In genomic region chr2:16281451-16282330, GRCh38 we compare ENCODE assay signal across 1 cellular context.
TF ChIP-seq lines count a peak whose summit lies in the region.

No MANE protein-coding gene starts in this region.

TF ChIP-seq in H1, 55 proteins besides CTCF, POLR2A, EP300 and RAD21:
- TF ChIP-seq HDAC2 (IDR thresholded peaks at IDR 0.05; ENCODE audit: borderline replicate concordance in 1 of 2, low read depth in 2 of 2, low read length in 2 of 2) (no peak), EZH2 (IDR thresholded peaks at IDR 0.05; ENCODE audit: low read depth, low read length, severe bottlenecking) (no peak), SRF (IDR thresholded peaks at IDR 0.05; ENCODE audit: low read depth, low read length) (no peak), JUND (IDR thresholded peaks at IDR 0.05; ENCODE audit: low read length) (no peak), TBP (IDR thresholded peaks at IDR 0.05; ENCODE audit: low read depth, low read length) (no peak), RXRA (IDR thresholded peaks at IDR 0.05; ENCODE audit: insufficient read depth, low read depth, low read length) (no peak), CTBP2 (IDR thresholded peaks at IDR 0.05; ENCODE audit: borderline replicate concordance, insufficient read depth, insufficient read length, low read length) (no peak), CHD1 (IDR thresholded peaks at IDR 0.05; ENCODE audit: low read depth, low read length) (no peak), ASH2L (IDR thresholded peaks at IDR 0.05; ENCODE audit: low read length) (no peak), KDM5A (IDR thresholded peaks at IDR 0.05; ENCODE audit: low read length) (no peak), SIN3A (conservative IDR thresholded peaks at IDR 0.05 in 1 of 2, IDR thresholded peaks at IDR 0.05 in 1 of 2; ENCODE audit: low read depth in 1 of 2, low read length in 2 of 2) (no peak), CEBPB (IDR thresholded peaks at IDR 0.05; ENCODE audit: low read depth, low read length) (no peak), HDAC6 (IDR thresholded peaks at IDR 0.05; ENCODE audit: low read depth, low read length) (no peak), CHD2 (IDR thresholded peaks at IDR 0.05; ENCODE audit: low read length) (no peak), KDM4A (IDR thresholded peaks at IDR 0.05; ENCODE audit: low read depth, low read length, severe bottlenecking) (no peak), NANOG (IDR thresholded peaks at IDR 0.05; ENCODE audit: insufficient read depth, low read depth, low read length, poor library complexity, severe bottlenecking) (no peak), SP1 (IDR thresholded peaks at IDR 0.05; ENCODE audit: low read depth, low read length) (no peak), CBX5 (IDR thresholded peaks at IDR 0.05; ENCODE audit: low read depth, low read length) (no peak), SAP30 (IDR thresholded peaks at IDR 0.05; ENCODE audit: insufficient read depth, insufficient replicate concordance, low read length) (no peak)
